ENCODE assay signal across 8 cellular contexts in genomic region chr5:179827684-179828083, GRCh38. TPM values are rescaled to one million over a fixed set of nuclear protein-coding genes. Genes with fewer than 3 reads are reported as not detected.
DNase-seq lines count a peak whose midpoint lies in the region; ATAC-seq and TF ChIP-seq lines count a peak whose summit lies in the region.

No MANE protein-coding gene starts in this region.

- no peak overlapping the region for H2AK5ac ChIP-seq in neuronal stem cell (ENCODE audit: low read depth, low read length)

- peak; percentile 32 for ATAC-seq in CD8-positive, alpha-beta T cell
- peak; percentile 84 for ATAC-seq in PC-3
- no peak for ATAC-seq in HG03439 (IDR thresholded peaks at IDR 0.05; ENCODE audit: unreplicated experiment)

- CTCF ChIA-PET in CD8-positive, alpha-beta T cell (lab: Charles Lee): interaction anchor here (0.8 to 1.0 kb wide), 2 partner anchors 12 to 26 kb away, joined by 3 to 5 read pairs; no protein-coding TSS in a partner anchor
- CTCF ChIA-PET in PC-3 (lab: Charles Lee): no interaction called here

- H4K91ac ChIP-seq in neuronal stem cell (ENCODE audit: low read depth, low read length, poor library complexity): no peak overlapping the region

- no peak overlapping the region for H2BK15ac ChIP-seq in neuronal stem cell (ENCODE audit: low read length)

- H3K79me2 ChIP-seq in PC-3 (ENCODE audit: low read length): peaks cover 41% of the 10 kb centered on the region

- no peak overlapping the region for H3K4ac ChIP-seq in neuronal stem cell (ENCODE audit: low read length)

- no peak overlapping the region for H3K18ac ChIP-seq in neuronal stem cell (ENCODE audit: low read length)

- H3K4me2 ChIP-seq in PC-3 (ENCODE audit: low read length) (no peak overlapping the region), neuronal stem cell (ENCODE audit: insufficient read depth, low read length, poor library complexity, severe bottlenecking) (no peak overlapping the region)

- no peak overlapping the region for H4K8ac ChIP-seq in neuronal stem cell (ENCODE audit: low read depth, low read length)

- no peak overlapping the region for H3K9ac ChIP-seq in PC-3 (ENCODE audit: low read length)
- H3K9ac ChIP-seq in neuronal stem cell (ENCODE audit: low read depth, low read length, poor library complexity): no peak overlapping the region

- peak in 1 of 7 experiments; percentile 33 for DNase-seq in CD8-positive, alpha-beta T cell
- DNase-seq in PC-3 (peak; percentile 63), chondrocyte (ENCODE audit: low spot score) (no peak), osteocyte (ENCODE audit: extremely low spot score, unreplicated experiment) (no peak), neuronal stem cell (ENCODE audit: low spot score) (no peak), NCI-H1930 (lab: John Stamatoyannopoulos, UW) (no peak)
- no peak for DNase-seq in NK-92 treated with Interleukin-12 subunit alpha and Interleukin-12 subunit beta, amount 100 ng/mL, for 24 hours (lab: John Stamatoyannopoulos, UW)

- H3K4me3 ChIP-seq in CD8-positive, alpha-beta T cell (ENCODE audit: low read depth, low read length): no peak overlapping the region
- H3K4me3 ChIP-seq in PC-3 (ENCODE audit: low read length) (no peak overlapping the region), neuronal stem cell (ENCODE audit: low read length in 2 of 2) (no peak overlapping the region)

- H2BK12ac ChIP-seq in neuronal stem cell (ENCODE audit: low read length): no peak overlapping the region

- H3K4me1 ChIP-seq in CD8-positive, alpha-beta T cell (ENCODE audit: insufficient read depth, low read length): peaks cover 5% of the 10 kb centered on the region
- H3K4me1 ChIP-seq in PC-3 (ENCODE audit: insufficient read depth, low read length): peaks cover 8% of the 10 kb centered on the region
- peaks cover 0 to 3% of the 10 kb centered on the region in 2 donors for H3K4me1 ChIP-seq in neuronal stem cell (ENCODE audit: control insufficient read depth in 2 of 2, insufficient read depth in 1 of 2, low read depth in 1 of 2, low read length in 2 of 2)

- peaks cover 28% of the 10 kb centered on the region for H3K4me1 Mint-ChIP-seq in CD8-positive, alpha-beta T cell (ENCODE audit: low read depth)
- H3K4me1 Mint-ChIP-seq in chondrocyte (ENCODE audit: low read depth) (peaks cover 36% of the 10 kb centered on the region), osteocyte (ENCODE audit: unreplicated experiment) (peaks cover 32% of the 10 kb centered on the region)

- POLR2A ChIA-PET in CD8-positive, alpha-beta T cell (lab: Charles Lee): no interaction called here
- POLR2A ChIA-PET in PC-3 (lab: Charles Lee; ENCODE audit: unreplicated experiment): interaction anchor here (0.7 kb wide), 1 partner anchor 9 kb away, joined by 3 read pairs; no protein-coding TSS in a partner anchor

- WGBS in neuronal stem cell (ENCODE audit: extremely low coverage in 2 of 2, insufficient read length in 2 of 2, insufficient replicate concordance in 1 of 2), 2 donors: no CpG with 5 or more reads among the region's 9 CpGs

- no peak overlapping the region for H3K23ac ChIP-seq in neuronal stem cell (ENCODE audit: low read depth, low read length, poor library complexity)

- H3K36me3 ChIP-seq in CD8-positive, alpha-beta T cell (ENCODE audit: insufficient read depth, low read length): peaks cover 67% of the 10 kb centered on the region
- H3K36me3 ChIP-seq in PC-3 (ENCODE audit: low read depth, low read length) (peaks cover 67% of the 10 kb centered on the region), neuronal stem cell (replicated peaks in 1 of 2; ENCODE audit: control insufficient read depth in 2 of 2, insufficient read depth in 2 of 2, low read length in 2 of 2) (peaks cover 47 to 96% of the 10 kb centered on the region in 2 donors)

- H2BK120ac ChIP-seq in neuronal stem cell (ENCODE audit: low read depth, low read length): no peak overlapping the region

- intact Hi-C loops in CD8-positive, alpha-beta T cell (cut with DNase I, micrococcal nuclease): no loop called here
- intact Hi-C loops in PC-3 (cut with micrococcal nuclease): no loop called here

- no peak overlapping the region for H3K27ac ChIP-seq in CD8-positive, alpha-beta T cell (ENCODE audit: low read depth, low read length)
- H3K27ac ChIP-seq in PC-3 (ENCODE audit: low read length): peak overlapping the region; percentile 29; the same call in 1 of the 2 replicates
- H3K27ac ChIP-seq in neuronal stem cell (replicated peaks; ENCODE audit: low read length): no peak overlapping the region

- peaks cover 91% of the 10 kb centered on the region for H3K36me3 Mint-ChIP-seq in CD8-positive, alpha-beta T cell
- H3K36me3 Mint-ChIP-seq in chondrocyte (ENCODE audit: low read depth) (peaks cover 56% of the 10 kb centered on the region), osteocyte (ENCODE audit: unreplicated experiment) (peaks cover 79% of the 10 kb centered on the region)

- H3K9me2 ChIP-seq in PC-3 (replicated peaks; ENCODE audit: low read length): no peaks in the 10 kb centered on the region

- H3K4me3 Mint-ChIP-seq in CD8-positive, alpha-beta T cell: no peak overlapping the region
- H3K4me3 Mint-ChIP-seq in chondrocyte (ENCODE audit: unreplicated experiment) (no peak overlapping the region), osteocyte (ENCODE audit: unreplicated experiment) (no peak overlapping the region)

- H3K9me3 Mint-ChIP-seq in CD8-positive, alpha-beta T cell: no peaks in the 10 kb centered on the region
- no peaks in the 10 kb centered on the region for H3K9me3 Mint-ChIP-seq in chondrocyte (ENCODE audit: low read depth)
- H3K9me3 Mint-ChIP-seq in osteocyte (ENCODE audit: unreplicated experiment): no peaks in the 10 kb centered on the region

- TF ChIP-seq CTCF in CD8-positive, alpha-beta T cell (IDR thresholded peaks at IDR 0.05): no peak
- peak; percentile 14; the same call in 1 of the 2 replicates for TF ChIP-seq CTCF in PC-3 (conservative IDR thresholded peaks at IDR 0.05; ENCODE audit: low read depth, low read length)
- no peak for TF ChIP-seq CTCF in chondrocyte (IDR thresholded peaks at IDR 0.05)
- TF ChIP-seq CTCF in osteocyte (IDR thresholded peaks at IDR 0.05): no peak

- no peaks in the 10 kb centered on the region for H3K27me3 ChIP-seq in CD8-positive, alpha-beta T cell (ENCODE audit: insufficient read depth, low read length)
- H3K27me3 ChIP-seq in PC-3 (ENCODE audit: low read length) (no peaks in the 10 kb centered on the region), neuronal stem cell (ENCODE audit: control insufficient read depth in 3 of 3, insufficient read depth in 3 of 3, low read depth in 1 of 3, low read length in 3 of 3) (no peaks in the 10 kb centered on the region)

- no peaks in the 10 kb centered on the region for H3K27me3 Mint-ChIP-seq in CD8-positive, alpha-beta T cell (ENCODE audit: low read depth)
- H3K27me3 Mint-ChIP-seq in chondrocyte (ENCODE audit: low read depth) (no peaks in the 10 kb centered on the region), osteocyte (ENCODE audit: unreplicated experiment) (no peaks in the 10 kb centered on the region)

- H2AFZ ChIP-seq in PC-3 (ENCODE audit: low read length) (no peak overlapping the region), neuronal stem cell (ENCODE audit: low read length) (no peak overlapping the region)

- no peaks in the 10 kb centered on the region for H3K9me3 ChIP-seq in CD8-positive, alpha-beta T cell (ENCODE audit: low read length)
- H3K9me3 ChIP-seq in PC-3 (ENCODE audit: low read length) (no peaks in the 10 kb centered on the region), neuronal stem cell (replicated peaks in 1 of 2; ENCODE audit: control insufficient read depth in 2 of 2, insufficient read depth in 1 of 2, low read depth in 1 of 2, low read length in 2 of 2) (peaks cover 6 to 15% of the 10 kb centered on the region in 2 donors)

- peaks cover 11% of the 10 kb centered on the region for H3K79me1 ChIP-seq in neuronal stem cell (ENCODE audit: low read depth, low read length)

- BruUV-seq in PC-3 (replicated peaks; lab: Mats Ljungman, UMichigan): no TSS peak

- no peaks in the 10 kb centered on the region for H3F3A ChIP-seq in PC-3 (ENCODE audit: low read length, unreplicated experiment)

- H4K20me1 ChIP-seq in PC-3 (ENCODE audit: low read length): peaks cover 35% of the 10 kb centered on the region

- H3K14ac ChIP-seq in neuronal stem cell (ENCODE audit: low read length): no peak overlapping the region

- peak overlapping the region; percentile 75 for H3K27ac Mint-ChIP-seq in CD8-positive, alpha-beta T cell
- H3K27ac Mint-ChIP-seq in chondrocyte (ENCODE audit: unreplicated experiment) (peak overlapping the region; percentile 22), osteocyte (ENCODE audit: unreplicated experiment) (peak overlapping the region; percentile 34)

- no peak overlapping the region for H2BK5ac ChIP-seq in neuronal stem cell (ENCODE audit: low read length)

RNA-seq across cellular contexts. Expression of gene SQSTM1, which starts 7.0 kb away (rescaled TPM):
- 100 to 1,000 TPM; 398 to 438 TPM for total RNA-seq in CD8-positive, alpha-beta T cell
- total RNA-seq in PC-3 (2014; rRNA removed) (253 and 341 TPM in 2 replicates), chondrocyte (219 to 297 TPM (median 296 TPM) in 3 replicates), osteocyte (447 and 458 TPM in 2 replicates)
- 52.6 TPM for polyA plus RNA-seq in neuronal stem cell (2013, experiment 1 of 2)
- polyA plus RNA-seq in neuronal stem cell (2013, experiment 2 of 2): 53.4 TPM

RNA-seq across cellular contexts. Expression of gene MGAT4B, which starts 21.0 kb away (rescaled TPM):
- total RNA-seq in CD8-positive, alpha-beta T cell: 100 to 1,000 TPM; 113 to 126 TPM
- total RNA-seq in PC-3 (2014; rRNA removed): 88.9 and 113 TPM in 2 replicates
- 135 to 144 TPM (median 142 TPM) in 3 replicates for total RNA-seq in chondrocyte
- total RNA-seq in osteocyte: 185 and 198 TPM in 2 replicates
- 61.3 TPM for polyA plus RNA-seq in neuronal stem cell (2013, experiment 1 of 2)
- polyA plus RNA-seq in neuronal stem cell (2013, experiment 2 of 2): 59.4 TPM

RNA-seq across cellular contexts. Expression of gene MRNIP, which starts 30.9 kb away (rescaled TPM):
- 10 to 100 TPM; 30.0 to 38.5 TPM for total RNA-seq in CD8-positive, alpha-beta T cell
- total RNA-seq in PC-3 (2014; rRNA removed) (20.2 and 26.1 TPM in 2 replicates), chondrocyte (13.4 to 20.0 TPM (median 16.4 TPM) in 3 replicates), osteocyte (25.8 and 27.6 TPM in 2 replicates)
- polyA plus RNA-seq in neuronal stem cell (2013, experiment 1 of 2): 39.6 TPM
- 39.2 TPM for polyA plus RNA-seq in neuronal stem cell (2013, experiment 2 of 2)

RNA-seq across cellular contexts. Expression of gene LTC4S, which starts 33.9 kb away (rescaled TPM):
- 1 to 10 TPM; 3.2 to 4.8 TPM for total RNA-seq in CD8-positive, alpha-beta T cell
- total RNA-seq in PC-3 (2014; rRNA removed) (1.5 and 3.6 TPM in 2 replicates), chondrocyte (1.2 to 1.7 TPM (median 1.3 TPM) in 3 replicates), osteocyte (1.1 and 2.4 TPM in 2 replicates)
- polyA plus RNA-seq in neuronal stem cell (2013, experiment 1 of 2): 1.1 TPM
- polyA plus RNA-seq in neuronal stem cell (2013, experiment 2 of 2): 1.1 TPM

Comparison
In these comparisons a context has a peak if more than half of its experiments do, and no peak if none do; other contexts are left out.
1. H3K27ac Mint-ChIP-seq: peak in every context shown above with its lines; median percentile 75 in CD8-positive, alpha-beta T cell; 34 in osteocyte; 22 in chondrocyte.